In the genomic region with DNA sequence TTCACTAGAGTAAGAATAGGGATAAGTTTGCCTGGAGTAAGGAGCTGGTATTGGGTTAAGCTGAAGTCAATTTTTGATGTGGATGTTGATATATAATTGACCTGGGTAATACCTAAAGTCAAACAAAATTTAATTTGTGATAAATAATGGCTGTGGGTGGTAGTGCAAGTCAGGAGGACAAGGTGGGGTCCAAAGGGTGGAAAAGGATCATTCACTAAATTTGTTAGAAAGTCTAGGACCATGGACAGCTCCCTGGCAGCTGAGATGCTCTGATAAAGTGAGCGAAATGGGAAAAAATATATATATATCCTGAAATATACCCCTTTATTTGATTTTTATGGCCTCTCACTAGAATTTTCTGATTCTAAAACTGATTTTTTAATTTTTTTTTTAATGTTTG, we compare ENCODE assay signal across 9 cellular contexts.
DNase-seq lines count a peak whose midpoint lies in the region; ATAC-seq lines count a peak whose summit lies in the region.
"Had no signal": no experiment of that assay in that cellular context is flagged by ENCODE, and none has a peak within 500 bp of the region (broad histone marks: within the 10 kb centered on the region; RNA-seq: fewer than 3 reads in every experiment).

No MANE protein-coding gene starts in this region.

- ATAC-seq in HG03196 (IDR thresholded peaks at IDR 0.05; ENCODE audit: unreplicated experiment) (no peak), GM21723 (IDR thresholded peaks at IDR 0.05; ENCODE audit: unreplicated experiment) (no peak)
- ATAC-seq: right cardiac atrium had no signal

- DNase-seq in HCEC 1CT, result peak; percentile 13
- peak; percentile 14 for DNase-seq in NCI-H460 (ENCODE audit: extremely low read depth, low read depth)
- DNase-seq in dedifferentiated amniotic fluid mesenchymal stem cell (ENCODE audit: extremely low spot score), result peak; percentile 36
- peak; percentile 55 for DNase-seq in myocyte (ENCODE audit: low read depth)
- DNase-seq in SIG-M5 (lab: John Stamatoyannopoulos, UW), result no peak
- DNase-seq: NCI-H1436 treated with DMSO at 0.1 percent for 48 hours had no signal
